35 cellular contexts compared by ENCODE assay signal in the genomic region with DNA sequence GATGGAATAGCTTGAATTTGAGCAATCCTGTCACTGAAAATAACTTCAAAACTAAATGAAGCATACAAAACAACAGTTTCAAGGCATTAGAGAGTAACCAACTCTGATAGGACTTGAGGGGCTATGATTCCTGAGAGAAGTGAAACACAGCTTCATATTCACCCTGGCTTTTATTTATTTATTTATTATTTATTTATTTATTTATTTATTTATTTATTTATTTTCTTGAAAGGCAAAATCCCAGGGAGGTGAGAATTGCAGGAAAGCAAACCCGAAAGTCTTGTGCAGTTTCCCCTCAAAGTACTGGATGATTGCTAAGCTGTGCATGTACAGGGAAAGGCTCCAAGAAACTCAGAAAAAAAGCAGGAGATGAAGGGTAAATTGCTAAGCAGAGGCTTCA.
"Had no signal": no experiment of that assay in that cellular context is flagged by ENCODE, and none has a peak within 500 bp of the region (broad histone marks: within the 10 kb centered on the region; RNA-seq: fewer than 3 reads in every experiment).

No MANE protein-coding gene starts in this region.

- H3K4me3 ChIP-seq: MG63 had no signal

- H3K9me3 ChIP-seq: MG63 had no signal

- DNase-seq: Karpas-422, Kasumi-1, MG63, MM.1S, MV-4-11, NCI-H1048, NCI-H1092, NCI-H1092 treated with DMSO at 0.1 percent for 48 hours, NCI-H1105, NCI-H1105 treated with DMSO at 0.1 percent for 48 hours, NCI-H1417 treated with DMSO at 0.1 percent for 48 hours, NCI-H1436, NCI-H1436 treated with DMSO at 0.1 percent for 48 hours, NCI-H146, NCI-H1694, NCI-H1694 treated with DMSO at 0.1 percent for 48 hours, NCI-H187, NCI-H187 treated with DMSO at 0.1 percent for 48 hours, NCI-H1930, NCI-H2029, NCI-H2029 treated with DMSO at 0.1 percent for 48 hours, NCI-H2081, NCI-H2081 treated with DMSO at 0.1 percent for 48 hours, NCI-H2107, NCI-H2171, NCI-H2171 treated with DMSO at 0.1 percent for 48 hours, NCI-H2227 treated with DMSO at 0.1 percent for 48 hours, NCI-H226, NCI-H345, NCI-H446, NCI-H446 treated with DMSO at 0.1 percent for 48 hours, NCI-H510A, NCI-H510A treated with DMSO at 0.1 percent for 48 hours, NCI-H524, NCI-H524 treated with DMSO at 0.1 percent for 48 hours had no signal

- H3K36me3 ChIP-seq: MG63 had no signal
